1 cellular context compared by ENCODE assay signal in genomic region chr1:203323587-203323986, GRCh38.
TF ChIP-seq lines count a peak whose summit lies in the region.

No MANE protein-coding gene starts in this region.

TF ChIP-seq in GM12878, 131 proteins besides CTCF, POLR2A, EP300 and RAD21:
- no peak for TF ChIP-seq ZNF592 (IDR thresholded peaks at IDR 0.05)
- no peak for TF ChIP-seq MYB (IDR thresholded peaks at IDR 0.05; ENCODE audit: borderline replicate concordance, low read depth, low read length)
- no peak for TF ChIP-seq SP1 (IDR thresholded peaks at IDR 0.05; ENCODE audit: low read depth, low read length)
- TF ChIP-seq IRF3 (IDR thresholded peaks at IDR 0.05), result no peak
- TF ChIP-seq EZH2 (IDR thresholded peaks at IDR 0.05; ENCODE audit: borderline replicate concordance, control insufficient read depth, low read depth, low read length), result no peak
- TF ChIP-seq ASH2L (IDR thresholded peaks at IDR 0.05; ENCODE audit: borderline replicate concordance, low read depth), result no peak
- no peak for TF ChIP-seq CEBPZ (IDR thresholded peaks at IDR 0.05; ENCODE audit: low read depth, low read length)
TF ChIP-seq in GM12878: peak in this region for 0.
